Comparison of ENCODE assay signal across 8 cellular contexts in genomic region chr10:9331583-9332008, GRCh38.
A peak's percentile ranks its signal among the peaks of the same experiment; 100 is the strongest.
DNase-seq lines count a peak whose midpoint lies in the region; ATAC-seq, FAIRE-seq and TF ChIP-seq lines count a peak whose summit lies in the region.

No MANE protein-coding gene starts in this region.

- H3K9ac ChIP-seq in liver (ENCODE audit: low read depth in 1 of 2, low read length in 2 of 2) = no peak overlapping the region

- 17% methylated on average over 3 of the region's 3 CpGs for WGBS in A549 (ENCODE audit: missing lambda C conversion rate)
- WGBS in liver = 25% methylated on average over 3 of the region's 3 CpGs

- H3K4me1 ChIP-seq in A549 (no peaks in the 10 kb centered on the region), liver (ENCODE audit: control insufficient read depth in 4 of 4, insufficient read depth in 4 of 4, low read length in 3 of 4) (no peaks in the 10 kb centered on the region)

- no peak overlapping the region for H3K4me2 ChIP-seq in A549

- H3K27ac ChIP-seq in A549 (no peak overlapping the region), liver (ENCODE audit: low read depth in 1 of 2, low read length in 2 of 2) (no peak overlapping the region)

- H3K4me3 ChIP-seq in A549 (no peak overlapping the region), GM12865 (ENCODE audit: low read depth, low read length) (no peak overlapping the region), liver (ENCODE audit: low read depth in 1 of 3, low read length in 3 of 3) (no peak overlapping the region)

- TF ChIP-seq CTCF in A549 (IDR thresholded peaks at IDR 0.05) (peak; percentile 74), GM12865 (IDR thresholded peaks at IDR 0.05; ENCODE audit: insufficient read depth, low read depth, low read length, missing control alignments) (peak; percentile 59), liver (IDR thresholded peaks at IDR 0.05; ENCODE audit: low read depth, low read length, missing input control) (peak; percentile 81)

- no peaks in the 10 kb centered on the region for H3K36me3 ChIP-seq in liver (ENCODE audit: control insufficient read depth in 4 of 4, insufficient read depth in 3 of 4, low read depth in 1 of 4, low read length in 3 of 4)

- POLR2A ChIA-PET in A549 (lab: Yijun Ruan, JAX) = no interaction called here

- TF ChIP-seq POLR2A in A549 (IDR thresholded peaks at IDR 0.05; ENCODE audit: low read length) = no peak

- H3K27me3 ChIP-seq in liver (ENCODE audit: control insufficient read depth in 4 of 4, insufficient read depth in 4 of 4, low read length in 3 of 4) = peaks cover 0 to 6% (median 0%) of the 10 kb centered on the region in 4 donors

- CTCF ChIA-PET in A549 (lab: Yijun Ruan, JAX) = interaction anchor here (0.6 to 3.0 kb wide), 3 partner anchors 12 to 1939 kb away, joined by 3 to 12 read pairs (median 9); no protein-coding TSS in a partner anchor

- peak; percentile 78 for TF ChIP-seq RAD21 in A549 (conservative IDR thresholded peaks at IDR 0.05 in 1 of 2, IDR thresholded peaks at IDR 0.05 in 1 of 2)
- TF ChIP-seq RAD21 in liver (IDR thresholded peaks at IDR 0.05) = peak; percentile 78 to 80

- H3K9me3 ChIP-seq in A549 (no peaks in the 10 kb centered on the region), liver (ENCODE audit: control insufficient read depth in 4 of 4, low read length in 3 of 4) (no peaks in the 10 kb centered on the region)

- peak; percentile 48 to 54 for DNase-seq in A549 (ENCODE audit: low read depth in 1 of 2, low spot score in 1 of 2)
- DNase-seq in GM12865 (ENCODE audit: low read depth) = peak; percentile 66
- DNase-seq in NCI-H748 (lab: John Stamatoyannopoulos, UW; ENCODE audit: unreplicated experiment) = peak; percentile 31
- DNase-seq in cerebellum (ENCODE audit: low spot score) = peak; percentile 61
- no peak for DNase-seq in effector CD4-positive, alpha-beta T cell
- no peak for DNase-seq in activated naive CD4-positive, alpha-beta T cell (lab: John Stamatoyannopoulos, UW)

- ATAC-seq in A549 (peak in 1 of 2 experiments; percentile 72; a peak in 3 of 6 replicates), HG02759 (IDR thresholded peaks at IDR 0.05; ENCODE audit: unreplicated experiment) (peak; percentile 73)

- peak; percentile 54 for FAIRE-seq in A549 (lab: Jason Lieb, UNC)

- TF ChIP-seq EP300 in A549 (IDR thresholded peaks at IDR 0.05) = no peak

TF ChIP-seq in A549, 52 proteins besides CTCF, POLR2A, EP300 and RAD21 (continues in another document):
- TF ChIP-seq KDM1A (IDR thresholded peaks at IDR 0.05; ENCODE audit: low read depth) (no peak), SMC3 (IDR thresholded peaks at IDR 0.05) (peak; percentile 47; the same call in 1 of the 3 replicates), HOXB5 (CRISPR knock-in tag; IDR thresholded peaks at IDR 0.05) (no peak), REST (IDR thresholded peaks at IDR 0.05) (no peak), FOSL2 (IDR thresholded peaks at IDR 0.05) (no peak), FOSL2 (CRISPR knock-in tag; IDR thresholded peaks at IDR 0.05) (no peak), CHD4 (IDR thresholded peaks at IDR 0.05; ENCODE audit: borderline replicate concordance) (no peak), HES2 (IDR thresholded peaks at IDR 0.05) (no peak), MAX (IDR thresholded peaks at IDR 0.05) (no peak), MAFK (IDR thresholded peaks at IDR 0.05; ENCODE audit: partially characterized antibody) (peak; percentile 100), PHF8 (IDR thresholded peaks at IDR 0.05; ENCODE audit: borderline replicate concordance, low read depth) (no peak), NPAS2 (CRISPR knock-in tag; IDR thresholded peaks at IDR 0.05; ENCODE audit: borderline replicate concordance) (no peak), RCOR1 (IDR thresholded peaks at IDR 0.05; ENCODE audit: low read depth, low read length) (no peak), CEBPB (IDR thresholded peaks at IDR 0.05) (no peak)

TF ChIP-seq in liver, 16 proteins besides CTCF, POLR2A, EP300 and RAD21:
- no peak for TF ChIP-seq SP1 (IDR thresholded peaks at IDR 0.05)

Comparison
In these comparisons a context has a peak if more than half of its experiments do, and no peak if none do; other contexts are left out.
1. DNase-seq: peak in A549 (2 of 2), GM12865 (single experiment), NCI-H748 (single experiment) and cerebellum (single experiment); none in effector CD4-positive, alpha-beta T cell (single experiment) and activated naive CD4-positive, alpha-beta T cell (0 of 4).
2. Peak in every context shown above with its lines, with median percentiles within 50 percentile points of each other: CTCF ChIP-seq.